8 cellular contexts compared by ENCODE assay signal in genomic region chr19:32674959-32675719, GRCh38. TPM values are rescaled to one million over a fixed set of nuclear protein-coding genes. Genes with fewer than 3 reads are reported as not detected.
DNase-seq lines count a peak whose midpoint lies in the region; FAIRE-seq and TF ChIP-seq lines count a peak whose summit lies in the region.

TSS of gene ANKRD27 (minus strand) at chr19:32675180. CDS start at chr19:32659015, 16,165 bp downstream.

- peaks cover 4% of the 10 kb centered on the region for H3K36me3 ChIP-seq in neutrophil

- H3K4me3 ChIP-seq in neutrophil (ENCODE audit: low read depth in 1 of 2, low read length in 1 of 2): peak within 1 kb of the TSS; percentile 73 to 94

- peak; percentile 46 for TF ChIP-seq CTCF in neutrophil (IDR thresholded peaks at IDR 0.05)

- peak; percentile 100 for DNase-seq in GM03348 (ENCODE audit: low spot score)
- DNase-seq in HEK293T (ENCODE audit: extremely low spot score): peak; percentile 99
- DNase-seq in MV-4-11 (lab: John Stamatoyannopoulos, UW): peak; percentile 99
- DNase-seq in SK-MEL-5 (ENCODE audit: low read depth, low spot score): peak; percentile 98
- DNase-seq in activated naive CD4-positive, alpha-beta T cell treated with Interleukin-2 at 50 U/mL for 16 hours: peak; percentile 98
- peak; percentile 98 to 99 for DNase-seq in frontal cortex (ENCODE audit: low spot score in 2 of 2)
- peak; percentile 75 to 99 (median 96) for DNase-seq in substantia nigra (lab: John Stamatoyannopoulos, UW)

- CTCF ChIA-PET in HEK293T (lab: Yijun Ruan, JAX): no interaction called here

- in situ Hi-C loops in SK-MEL-5 (cut with HindIII; ENCODE audit: low pct_unique_long_range_greater_than_20kb, low sequenced_read_pairs): no loop called here

- POLR2A ChIA-PET in HEK293T (lab: Yijun Ruan, JAX): interaction anchor here (0.9 to 2.4 kb wide), 2 partner anchors 16 to 18 kb away, joined by 4 to 8 read pairs; partner anchors contain the start of gene NUDT19

- H3K27ac ChIP-seq in neutrophil: peak within 1 kb of the TSS; percentile 76
- H3K27ac ChIP-seq in substantia nigra (ENCODE audit: low read depth, low read length, poor library complexity, severe bottlenecking): peak within 1 kb of the TSS; percentile 78

- no peaks in the 10 kb centered on the region for H3K9me3 ChIP-seq in neutrophil

- peak; percentile 83 for FAIRE-seq in frontal cortex (lab: Jason Lieb, UNC)

- peaks cover 40 to 50% of the 10 kb centered on the region in 2 experiments for H3K4me1 ChIP-seq in neutrophil (ENCODE audit: control insufficient read depth in 1 of 2, insufficient read depth in 1 of 2, low read depth in 1 of 2, low read length in 1 of 2)

- H3K27me3 ChIP-seq in neutrophil: peaks cover 47% of the 10 kb centered on the region

TF ChIP-seq in HEK293T, 16 proteins besides CTCF, POLR2A, EP300 and RAD21:
- TF ChIP-seq BHLHE40 (IDR thresholded peaks at IDR 0.05; ENCODE audit: borderline replicate concordance) (no peak), CTBP1 (IDR thresholded peaks at IDR 0.05; ENCODE audit: borderline replicate concordance) (no peak), FOXM1 (IDR thresholded peaks at IDR 0.05; ENCODE audit: borderline replicate concordance) (no peak), TARDBP (IDR thresholded peaks at IDR 0.05) (no peak), L3MBTL2 (conservative IDR thresholded peaks at IDR 0.05) (peak; percentile 24; the same call in 1 of the 2 replicates), PKNOX1 (IDR thresholded peaks at IDR 0.05) (peak; percentile 99), FOXA1 (IDR thresholded peaks at IDR 0.05) (no peak), ARNT (IDR thresholded peaks at IDR 0.05) (no peak), ZNF384 (IDR thresholded peaks at IDR 0.05) (no peak)
TF ChIP-seq in HEK293T: peak in this region for 2.

RNA-seq across cellular contexts. Expression of gene ANKRD27, which starts in this region (rescaled TPM):
- 39.6 and 42.9 TPM in 2 replicates for total RNA-seq in SK-MEL-5 (2014; rRNA removed; shearing (Covaris generic))
- polyA plus RNA-seq in SK-MEL-5 (2015; cell fraction: cytosol; rRNA removed): 22.1 and 25.9 TPM in 2 replicates
- 44.1 and 50.4 TPM in 2 replicates for polyA plus RNA-seq in SK-MEL-5 (2015; cell fraction: nucleus; rRNA removed)
- total RNA-seq in frontal cortex: 34.2 TPM

Comparison
In these comparisons a context has a peak if more than half of its experiments do, and no peak if none do; other contexts are left out.
1. Peak in every context shown above with its lines: DNase-seq, H3K4me3 ChIP-seq and H3K27ac ChIP-seq.